In genomic region chr13:102779426-102780159, GRCh38 we compare ENCODE assay signal across 10 cellular contexts. TPM values are rescaled to one million over a fixed set of nuclear protein-coding genes. Genes with fewer than 3 reads are reported as not detected.
DNase-seq lines count a peak whose midpoint lies in the region; ATAC-seq lines count a peak whose summit lies in the region.
"Had no signal": no experiment of that assay in that cellular context is flagged by ENCODE, and none has a peak within 500 bp of the region (broad histone marks: within the 10 kb centered on the region; RNA-seq: fewer than 3 reads in every experiment).

No MANE protein-coding gene starts in this region.

- H3K27ac Mint-ChIP-seq in activated CD4-positive, alpha-beta memory T cell treated with anti-CD3 and anti-CD28 coated beads, Interleukin-2, amount 10 ng/mL, durations not matched to agents 7 days and 5 days: peak overlapping the region; percentile 98
- peak overlapping the region; percentile 95 for H3K27ac Mint-ChIP-seq in stimulated activated effector memory CD8-positive, alpha-beta T cell treated with anti-CD3 and anti-CD28 coated beads, Interleukin-12 subunit alpha, Interleukin-12 subunit beta, amount 100 ng/mL, for 72 hours

- 0 out of 2 replicates have a peak, but pooled peaks cover 3% of the 10 kb centered on the region for H3F3A ChIP-seq in GM23248 (ENCODE audit: insufficient read depth)

- peaks cover 45% of the 10 kb centered on the region for H3K4me1 Mint-ChIP-seq in activated CD4-positive, alpha-beta memory T cell treated with anti-CD3 and anti-CD28 coated beads, Interleukin-2, amount 10 ng/mL, durations not matched to agents 7 days and 5 days
- H3K4me1 Mint-ChIP-seq in stimulated activated effector memory CD8-positive, alpha-beta T cell treated with anti-CD3 and anti-CD28 coated beads, Interleukin-12 subunit alpha, Interleukin-12 subunit beta, amount 100 ng/mL, for 72 hours: peaks cover 25% of the 10 kb centered on the region

- H3K4me3 ChIP-seq in GM23248: no peak overlapping the region
- H3K4me3 ChIP-seq: esophagus squamous epithelium had no signal

- POLR2A ChIA-PET in activated CD4-positive, alpha-beta memory T cell treated with anti-CD3 and anti-CD28 coated beads, Interleukin-2, amount 10 ng/mL, durations not matched to agents 7 days and 5 days (lab: Charles Lee): interaction anchor here (0.9 to 1.9 kb wide), 6 partner anchors 9 to 183 kb away, joined by 3 to 12 read pairs (median 6); partner anchors contain the start of genes BIVM, ERCC5, POGLUT2 and TPP2

- CTCF ChIA-PET in activated CD4-positive, alpha-beta memory T cell treated with anti-CD3 and anti-CD28 coated beads, Interleukin-2, amount 10 ng/mL, durations not matched to agents 7 days and 5 days (lab: Charles Lee): interaction anchor here (1.3 kb wide), 1 partner anchor 188 kb away, joined by 3 read pairs; no protein-coding TSS in a partner anchor

- no peaks in the 10 kb centered on the region for H3K4me1 ChIP-seq in GM23248 (ENCODE audit: insufficient read depth)

- H3K27me3 Mint-ChIP-seq in activated CD4-positive, alpha-beta memory T cell treated with anti-CD3 and anti-CD28 coated beads, Interleukin-2, amount 10 ng/mL, durations not matched to agents 7 days and 5 days: no peaks in the 10 kb centered on the region

- no peak overlapping the region for H3K9ac ChIP-seq in GM23248

- H3K9me3 Mint-ChIP-seq in activated CD4-positive, alpha-beta memory T cell treated with anti-CD3 and anti-CD28 coated beads, Interleukin-2, amount 10 ng/mL, durations not matched to agents 7 days and 5 days: peaks cover 12% of the 10 kb centered on the region
- H3K9me3 Mint-ChIP-seq in stimulated activated effector memory CD8-positive, alpha-beta T cell treated with anti-CD3 and anti-CD28 coated beads, Interleukin-12 subunit alpha, Interleukin-12 subunit beta, amount 100 ng/mL, for 72 hours: no peaks in the 10 kb centered on the region

- peak overlapping the region; percentile 56 for H3K4me3 Mint-ChIP-seq in activated CD4-positive, alpha-beta memory T cell treated with anti-CD3 and anti-CD28 coated beads, Interleukin-2, amount 10 ng/mL, durations not matched to agents 7 days and 5 days
- H3K4me3 Mint-ChIP-seq in stimulated activated effector memory CD8-positive, alpha-beta T cell treated with anti-CD3 and anti-CD28 coated beads, Interleukin-12 subunit alpha, Interleukin-12 subunit beta, amount 100 ng/mL, for 72 hours: peak overlapping the region; percentile 52

- no peaks in the 10 kb centered on the region for H3K79me2 ChIP-seq in GM23248 (ENCODE audit: insufficient read depth)

- ATAC-seq in HG03442 (IDR thresholded peaks at IDR 0.05; ENCODE audit: unreplicated experiment) (peak; percentile 65), GM18517 (IDR thresholded peaks at IDR 0.05; ENCODE audit: unreplicated experiment) (no peak), GM18867 (IDR thresholded peaks at IDR 0.05; ENCODE audit: unreplicated experiment) (no peak)
- peak; percentile 93 for ATAC-seq in stimulated activated effector memory CD8-positive, alpha-beta T cell treated with anti-CD3 and anti-CD28 coated beads, Interleukin-12 subunit alpha, Interleukin-12 subunit beta, amount 100 ng/mL, for 72 hours
- ATAC-seq: left cardiac atrium had no signal

- H3K36me3 Mint-ChIP-seq in activated CD4-positive, alpha-beta memory T cell treated with anti-CD3 and anti-CD28 coated beads, Interleukin-2, amount 10 ng/mL, durations not matched to agents 7 days and 5 days (ENCODE audit: low read depth): peaks cover 35% of the 10 kb centered on the region
- peaks cover 3% of the 10 kb centered on the region for H3K36me3 Mint-ChIP-seq in stimulated activated effector memory CD8-positive, alpha-beta T cell treated with anti-CD3 and anti-CD28 coated beads, Interleukin-12 subunit alpha, Interleukin-12 subunit beta, amount 100 ng/mL, for 72 hours

- no peaks in the 10 kb centered on the region for H4K20me1 ChIP-seq in GM23248 (ENCODE audit: insufficient read depth)

- 75 to 84% methylated on average over 5 of the region's 5 CpGs for WGBS in GM23248 (ENCODE audit: low coverage in 1 of 2, low lambda C conversion rate in 2 of 2, missing lambda C conversion rate in 2 of 2), 2 experiments

- no peak overlapping the region for H3K4me2 ChIP-seq in GM23248 (ENCODE audit: unreplicated experiment)

- H3K9me3 ChIP-seq in GM23248 (ENCODE audit: low read depth): no peaks in the 10 kb centered on the region
- H3K9me3 ChIP-seq: esophagus squamous epithelium had no signal

- H3K27me3 ChIP-seq in GM23248 (replicated peaks; ENCODE audit: insufficient read depth): no peaks in the 10 kb centered on the region
- H3K27me3 ChIP-seq: esophagus squamous epithelium had no signal

- H3K9me2 ChIP-seq in GM23248 (ENCODE audit: insufficient read depth): no peaks in the 10 kb centered on the region

- no peaks in the 10 kb centered on the region for H3K36me3 ChIP-seq in GM23248 (ENCODE audit: low read depth)

- in situ Hi-C loops in GM23248 (cut with MboI): no loop called here

- no peak overlapping the region for H2AFZ ChIP-seq in GM23248

- no peak overlapping the region for H3K27ac ChIP-seq in GM23248
- H3K27ac ChIP-seq: esophagus squamous epithelium had no signal

- DNase-seq in activated CD8-positive, alpha-beta memory T cell treated with anti-CD3 and anti-CD28 coated beads for 24 hours: peak; percentile 61
- no peak for DNase-seq in activated CD8-positive, alpha-beta memory T cell treated with anti-CD3 and anti-CD28 coated beads, Interleukin-2, amount 50 U/mL, for 4 hours
- peak; percentile 39 for DNase-seq in activated CD4-positive, alpha-beta memory T cell treated with anti-CD3 and anti-CD28 coated beads, Interleukin-2, amount 10 ng/mL, durations not matched to agents 7 days and 5 days
- DNase-seq in stimulated activated effector memory CD8-positive, alpha-beta T cell treated with anti-CD3 and anti-CD28 coated beads, Interleukin-12 subunit alpha, Interleukin-12 subunit beta, amount 100 ng/mL, for 72 hours (ENCODE audit: low spot score in 2 of 2): no peak
- no peak for DNase-seq in GM23248
- DNase-seq: esophagus squamous epithelium, left cardiac atrium had no signal

RNA-seq across cellular contexts. Expression of gene TEX30, which starts 6.0 kb away (rescaled TPM):
- 10 to 100 TPM; 35.0 to 36.6 TPM for total RNA-seq in activated CD4-positive, alpha-beta memory T cell treated with anti-CD3 and anti-CD28 coated beads, Interleukin-2, amount 10 ng/mL, durations not matched to agents 7 days and 5 days
- total RNA-seq in GM23248 (2014; rRNA removed; shearing (Covaris generic)): 21.1 and 22.4 TPM in 2 replicates
- 37.6 and 38.0 TPM in 2 replicates for polyA plus RNA-seq in GM23248 (2016; fragmentation: Nextera tagmentation; extraction: Ambion mirVana)

RNA-seq across cellular contexts. Expression of gene POGLUT2, which starts 19.2 kb away (rescaled TPM):
- total RNA-seq in activated CD4-positive, alpha-beta memory T cell treated with anti-CD3 and anti-CD28 coated beads, Interleukin-2, amount 10 ng/mL, durations not matched to agents 7 days and 5 days: 10 to 100 TPM; 10.4 to 10.5 TPM
- total RNA-seq in GM23248 (2014; rRNA removed; shearing (Covaris generic)): 26.0 and 26.7 TPM in 2 replicates
- 26.4 and 27.7 TPM in 2 replicates for polyA plus RNA-seq in GM23248 (2016; fragmentation: Nextera tagmentation; extraction: Ambion mirVana)

RNA-seq across cellular contexts. Expression of gene BIVM, which starts 19.3 kb away (rescaled TPM):
- 10 to 100 TPM; 28.8 to 32.1 TPM for total RNA-seq in activated CD4-positive, alpha-beta memory T cell treated with anti-CD3 and anti-CD28 coated beads, Interleukin-2, amount 10 ng/mL, durations not matched to agents 7 days and 5 days
- 24.1 and 35.7 TPM in 2 replicates for total RNA-seq in GM23248 (2014; rRNA removed; shearing (Covaris generic))
- polyA plus RNA-seq in GM23248 (2016; fragmentation: Nextera tagmentation; extraction: Ambion mirVana): 22.9 and 25.8 TPM in 2 replicates

Comparison
In these comparisons a context has a peak if more than half of its experiments do, and no peak if none do; other contexts are left out.
1. DNase-seq: peak in activated CD8-positive, alpha-beta memory T cell treated with anti-CD3 and anti-CD28 coated beads for 24 hours (single experiment) and activated CD4-positive, alpha-beta memory T cell treated with anti-CD3 and anti-CD28 coated beads, Interleukin-2, amount 10 ng/mL, durations not matched to agents 7 days and 5 days (single experiment); none in activated CD8-positive, alpha-beta memory T cell treated with anti-CD3 and anti-CD28 coated beads, Interleukin-2, amount 50 U/mL, for 4 hours (single experiment), stimulated activated effector memory CD8-positive, alpha-beta T cell treated with anti-CD3 and anti-CD28 coated beads, Interleukin-12 subunit alpha, Interleukin-12 subunit beta, amount 100 ng/mL, for 72 hours (0 of 2) and GM23248 (single experiment).
2. ATAC-seq: peak in HG03442 (single experiment) and stimulated activated effector memory CD8-positive, alpha-beta T cell treated with anti-CD3 and anti-CD28 coated beads, Interleukin-12 subunit alpha, Interleukin-12 subunit beta, amount 100 ng/mL, for 72 hours (single experiment); none in GM18517 (single experiment) and GM18867 (single experiment).